8 cellular contexts compared by ENCODE assay signal in the genomic region with DNA sequence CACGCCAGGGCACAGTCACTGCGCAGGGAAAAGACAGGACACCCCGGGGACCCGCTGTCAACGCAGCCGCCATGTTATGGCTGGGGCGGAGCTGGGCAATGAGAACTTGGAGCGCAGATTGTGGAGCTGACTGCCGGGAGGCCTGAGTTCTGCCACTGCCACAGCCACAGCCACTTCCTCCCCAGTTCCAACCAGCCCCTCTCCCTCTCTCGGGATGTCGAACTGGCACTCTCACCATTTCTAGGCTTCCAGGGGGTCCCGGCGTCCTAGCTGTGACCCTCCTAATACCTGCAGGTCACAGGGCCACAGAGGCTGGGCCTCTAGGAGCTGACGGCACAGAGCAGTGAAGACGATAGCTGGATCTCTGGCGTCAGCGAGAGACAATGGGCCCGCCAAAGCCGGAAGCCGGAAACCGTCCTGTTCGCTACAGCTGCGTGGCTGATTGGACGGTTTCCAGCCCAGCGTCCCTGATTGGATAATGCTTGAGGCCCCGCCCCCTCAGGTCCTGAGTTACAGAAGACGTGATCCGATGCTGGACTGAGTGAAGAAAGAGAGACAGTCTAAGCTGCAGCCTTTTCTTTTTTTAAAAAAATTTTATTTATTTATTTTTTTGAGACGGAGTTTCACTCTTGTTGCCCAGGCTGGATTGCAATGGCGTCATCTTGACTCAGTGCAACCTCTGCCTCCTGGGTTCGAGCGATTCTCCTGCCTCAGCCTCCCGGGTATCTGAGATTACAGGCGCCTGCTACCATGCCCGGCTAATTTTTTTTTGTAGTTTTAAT. TPM values are rescaled to one million over a fixed set of nuclear protein-coding genes. Genes with fewer than 3 reads are reported as not detected.
A peak's percentile ranks its signal among the peaks of the same experiment; 100 is the strongest.
DNase-seq lines count a peak whose midpoint lies in the region; ATAC-seq and TF ChIP-seq lines count a peak whose summit lies in the region.

Gene ZNF506 (minus strand): TSS at position 385 of the 782 bp plus-strand sequence. CDS start 147 bp downstream, at position 238.

- peaks cover 27% of the 10 kb centered on the region for H3K4me1 Mint-ChIP-seq in activated CD8-positive, alpha-beta memory T cell treated with anti-CD3 and anti-CD28 coated beads, Interleukin-2, amount 10 ng/mL, durations not matched to agents 7 days and 5 days
- H3K4me1 Mint-ChIP-seq in effector memory CD8-positive, alpha-beta T cell (ENCODE audit: low read depth in 2 of 2), result peaks cover 16 to 26% of the 10 kb centered on the region in 2 donors
- peaks cover 19% of the 10 kb centered on the region for H3K4me1 Mint-ChIP-seq in memory B cell

- H3K9me3 Mint-ChIP-seq in activated CD8-positive, alpha-beta memory T cell treated with anti-CD3 and anti-CD28 coated beads, Interleukin-2, amount 10 ng/mL, durations not matched to agents 7 days and 5 days (ENCODE audit: low read depth), result peaks cover 33% of the 10 kb centered on the region
- H3K9me3 Mint-ChIP-seq in effector memory CD8-positive, alpha-beta T cell, result no peaks in the 10 kb centered on the region
- peaks cover 8% of the 10 kb centered on the region for H3K9me3 Mint-ChIP-seq in memory B cell

- H3K36me3 Mint-ChIP-seq in activated CD8-positive, alpha-beta memory T cell treated with anti-CD3 and anti-CD28 coated beads, Interleukin-2, amount 10 ng/mL, durations not matched to agents 7 days and 5 days, result peaks cover 63% of the 10 kb centered on the region
- H3K36me3 Mint-ChIP-seq in effector memory CD8-positive, alpha-beta T cell (ENCODE audit: insufficient read depth), result peaks cover 33% of the 10 kb centered on the region
- peaks cover 18% of the 10 kb centered on the region for H3K36me3 Mint-ChIP-seq in memory B cell

- peak within 1 kb of the TSS; percentile 99 for H3K27ac Mint-ChIP-seq in activated CD8-positive, alpha-beta memory T cell treated with anti-CD3 and anti-CD28 coated beads, Interleukin-2, amount 10 ng/mL, durations not matched to agents 7 days and 5 days
- peak within 1 kb of the TSS; percentile 100 for H3K27ac Mint-ChIP-seq in effector memory CD8-positive, alpha-beta T cell
- peak within 1 kb of the TSS; percentile 99 for H3K27ac Mint-ChIP-seq in memory B cell

- ATAC-seq in HG03439 (IDR thresholded peaks at IDR 0.05; ENCODE audit: unreplicated experiment), result peak; percentile 87
- ATAC-seq in activated CD8-positive, alpha-beta memory T cell treated with anti-CD3 and anti-CD28 coated beads, Interleukin-2, amount 10 ng/mL, durations not matched to agents 7 days and 5 days, result peak; percentile 98
- ATAC-seq in effector memory CD8-positive, alpha-beta T cell (replicated peaks), result peak; percentile 88
- ATAC-seq in memory B cell (ENCODE audit: low read depth), result peak; percentile 90

- H3K4me3 Mint-ChIP-seq in activated CD8-positive, alpha-beta memory T cell treated with anti-CD3 and anti-CD28 coated beads, Interleukin-2, amount 10 ng/mL, durations not matched to agents 7 days and 5 days, result peak within 1 kb of the TSS; percentile 99
- H3K4me3 Mint-ChIP-seq in effector memory CD8-positive, alpha-beta T cell, result peak within 1 kb of the TSS; percentile 99 to 100
- peak within 1 kb of the TSS; percentile 98 for H3K4me3 Mint-ChIP-seq in memory B cell

- CTCF ChIA-PET in activated CD8-positive, alpha-beta memory T cell treated with anti-CD3 and anti-CD28 coated beads, Interleukin-2, amount 10 ng/mL, durations not matched to agents 7 days and 5 days (lab: Charles Lee), result interaction anchor here (0.8 to 1.8 kb wide), 9 partner anchors 9 to 602 kb away, joined by 3 to 8 read pairs (median 3); partner anchors contain the start of genes ZNF253 and ZNF93

- H3K27me3 Mint-ChIP-seq in activated CD8-positive, alpha-beta memory T cell treated with anti-CD3 and anti-CD28 coated beads, Interleukin-2, amount 10 ng/mL, durations not matched to agents 7 days and 5 days, result no peaks in the 10 kb centered on the region
- no peaks in the 10 kb centered on the region for H3K27me3 Mint-ChIP-seq in effector memory CD8-positive, alpha-beta T cell
- H3K27me3 Mint-ChIP-seq in memory B cell, result no peaks in the 10 kb centered on the region

- peak; percentile 87 for TF ChIP-seq POLR2A in GM19193 (IDR thresholded peaks at IDR 0.05; ENCODE audit: extremely low read depth, insufficient read depth, insufficient read length)

- DNase-seq in Ammon's horn (ENCODE audit: low spot score), result peak; percentile 99
- DNase-seq in NCI-H748 treated with DMSO at 0.1 percent for 48 hours (lab: John Stamatoyannopoulos, UW), result peak; percentile 91
- peak; percentile 98 for DNase-seq in activated CD8-positive, alpha-beta memory T cell treated with anti-CD3 and anti-CD28 coated beads, Interleukin-2, amount 10 ng/mL, durations not matched to agents 7 days and 5 days
- DNase-seq in effector memory CD8-positive, alpha-beta T cell, result peak; percentile 96 to 98 (median 96)
- peak; percentile 87 to 94 for DNase-seq in memory B cell (ENCODE audit: low spot score in 2 of 2)
- DNase-seq in stimulated activated CD8-positive, alpha-beta memory T cell treated with anti-CD3 and anti-CD28 coated beads, Interleukin-12 subunit alpha, Interleukin-12 subunit beta, amount 100 ng/mL, for 1 hour (ENCODE audit: low read depth), result peak; percentile 98

RNA-seq across cellular contexts. Expression of gene ZNF506, which starts in this region (rescaled TPM):
- total RNA-seq in activated CD8-positive, alpha-beta memory T cell treated with anti-CD3 and anti-CD28 coated beads, Interleukin-2, amount 10 ng/mL, durations not matched to agents 7 days and 5 days, result 10 to 100 TPM; 16.8 to 27.4 TPM

Comparison
In these comparisons a context has a peak if more than half of its experiments do, and no peak if none do; other contexts are left out.
1. Peak in every context shown above with its lines: DNase-seq and ATAC-seq.